In the genomic region with DNA sequence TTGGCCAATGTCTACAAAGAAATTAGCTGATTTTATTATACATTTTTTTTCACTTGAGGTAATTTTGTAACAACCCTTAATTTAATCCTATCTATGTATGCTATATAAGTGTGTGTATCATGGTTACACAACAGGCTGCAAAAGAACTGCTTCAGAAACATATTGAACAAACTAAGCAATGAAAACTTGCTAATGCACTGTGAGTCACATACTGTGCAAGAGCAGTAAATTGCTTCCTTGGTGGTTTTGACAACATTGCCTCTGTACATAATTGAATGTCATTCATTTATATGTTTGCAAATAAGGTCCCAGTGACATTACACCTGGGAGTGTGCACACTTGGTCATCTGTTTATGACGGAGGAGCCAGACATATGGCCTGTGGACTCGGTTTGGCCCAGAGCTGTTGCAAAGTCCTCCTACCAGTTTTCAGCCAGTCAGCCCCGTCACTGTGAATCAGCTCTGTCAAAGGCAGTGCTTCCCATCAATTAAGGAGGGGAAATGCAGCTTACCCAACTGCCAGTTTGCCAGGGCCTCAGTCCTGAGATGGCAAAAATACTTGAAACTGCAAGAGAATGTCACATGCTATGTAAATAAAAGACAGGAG, we compare ENCODE assay signal across 8 cellular contexts.
DNase-seq lines count a peak whose midpoint lies in the region; ATAC-seq, FAIRE-seq and TF ChIP-seq lines count a peak whose summit lies in the region.
"Not testable (repeated sequence)": the region's sequence is repeated elsewhere in the genome, so short reads cannot be mapped to it uniquely, and the experiment has no call there.

No MANE protein-coding gene starts in this region.

- H3K9me3 Mint-ChIP-seq in astrocyte (ENCODE audit: unreplicated experiment): not testable (repeated sequence)

- WGBS in transverse colon (ENCODE audit: low coverage in 1 of 2), 2 donors: 58 to 67% methylated on average over 1 to 3 of the region's 3 CpGs

- not testable (repeated sequence) for TF ChIP-seq EP300 in transverse colon (IDR thresholded peaks at IDR 0.05; ENCODE audit: low read depth)

- not testable (repeated sequence) for H3K4me2 ChIP-seq in astrocyte (ENCODE audit: low read length)

- not testable (repeated sequence) for TF ChIP-seq CTCF in Panc1 (IDR thresholded peaks at IDR 0.05); astrocyte (IDR thresholded peaks at IDR 0.05; ENCODE audit: insufficient read depth, low read depth, low read length); left lung (IDR thresholded peaks at IDR 0.05); transverse colon (IDR thresholded peaks at IDR 0.05)

- not testable (repeated sequence) for BruUV-seq in Panc1 (replicated peaks; lab: Mats Ljungman, UMichigan)

- not testable (repeated sequence) for H3K79me2 ChIP-seq in astrocyte (ENCODE audit: insufficient read depth, low read length)

- not testable (repeated sequence) for H3K9ac ChIP-seq in astrocyte (ENCODE audit: low read length)

- intact Hi-C loops in Panc1 (cut with micrococcal nuclease; ENCODE audit: unreplicated experiment); left lung (cut with DNase I); transverse colon (cut with DNase I; ENCODE audit: low total_unique reads): not testable (repeated sequence)

- H3K4me1 Mint-ChIP-seq in astrocyte (ENCODE audit: low read depth, unreplicated experiment): not testable (repeated sequence)

- H3K27ac Mint-ChIP-seq in astrocyte (ENCODE audit: unreplicated experiment): not testable (repeated sequence)

- H2AFZ ChIP-seq in astrocyte (ENCODE audit: low read depth, low read length): not testable (repeated sequence)

- ATAC-seq in Panc1: not testable (repeated sequence)
- ATAC-seq in left lung: peak; percentile 57

- not testable (repeated sequence) for H3K27me3 Mint-ChIP-seq in astrocyte (ENCODE audit: low read depth, unreplicated experiment)

- H3K27me3 ChIP-seq in Panc1 (ENCODE audit: control insufficient read depth, insufficient read depth, low read length); astrocyte (ENCODE audit: insufficient read depth, low read length); left lung; transverse colon: not testable (repeated sequence)

- not testable (repeated sequence) for H3K36me3 ChIP-seq in Panc1 (ENCODE audit: control insufficient read depth, insufficient read depth, low read length); astrocyte (ENCODE audit: insufficient read depth, low read length); left lung; transverse colon

- FAIRE-seq in astrocyte (lab: Jason Lieb, UNC): peak; percentile 50

- in situ Hi-C loops in Caki2 (cut with HindIII; ENCODE audit: low pct_unique_long_range_greater_than_20kb, low sequenced_read_pairs); Panc1 (cut with HindIII; ENCODE audit: low pct_unique_long_range_greater_than_20kb, low sequenced_read_pairs); transverse colon (cut with MboI; ENCODE audit: low pct_ligation_motif_present in 1 of 4, low pct_unique_long_range_greater_than_20kb in 1 of 4, low sequenced_read_pairs in 3 of 4): not testable (repeated sequence)

- CTCF ChIA-PET in Panc1 (lab: Charles Lee): not testable (repeated sequence)

- H3K9me3 ChIP-seq in Panc1 (ENCODE audit: control insufficient read depth, insufficient read depth, low read depth, low read length); astrocyte (ENCODE audit: insufficient read depth, low read depth, low read length); left lung; transverse colon: not testable (repeated sequence)

- DNase-seq in Caki2 (ENCODE audit: low read depth) (peak; percentile 10), H4 (ENCODE audit: low spot score) (peak; percentile 19), NCI-H146 (lab: John Stamatoyannopoulos, UW) (peak; percentile 44), Panc1 (ENCODE audit: low read depth, low spot score) (peak; percentile 18), astrocyte (ENCODE audit: low read depth) (peak; percentile 10), fibroblast of gingiva (ENCODE audit: low read depth) (peak; percentile 54), transverse colon (peak; percentile 40)
- DNase-seq in left lung: not testable (repeated sequence)

- not testable (repeated sequence) for TF ChIP-seq POLR2A in transverse colon (IDR thresholded peaks at IDR 0.05)

- not testable (repeated sequence) for H3K4me1 ChIP-seq in Panc1 (ENCODE audit: control insufficient read depth, insufficient read depth, low read length); astrocyte (ENCODE audit: insufficient read depth, low read length); left lung; transverse colon

- H3K4me3 Mint-ChIP-seq in astrocyte (ENCODE audit: unreplicated experiment): not testable (repeated sequence)

- not testable (repeated sequence) for H4K20me1 ChIP-seq in astrocyte (ENCODE audit: insufficient read depth, low read length)

- H3K36me3 Mint-ChIP-seq in astrocyte (ENCODE audit: low read depth, unreplicated experiment): not testable (repeated sequence)

- POLR2A ChIA-PET in Panc1 (lab: Charles Lee): not testable (repeated sequence)

- H3K4me3 ChIP-seq in Panc1 (ENCODE audit: low read depth in 2 of 2, low read length in 2 of 2); astrocyte (ENCODE audit: insufficient read depth, low read depth, low read length); left lung; transverse colon: not testable (repeated sequence)

- H3K27ac ChIP-seq in Panc1 (ENCODE audit: low read length); astrocyte (ENCODE audit: low read depth, low read length); left lung: not testable (repeated sequence)
- H3K27ac ChIP-seq in transverse colon: peak overlapping the region in 1 of 4 donors; percentile 9
